ENCODE assay signal across 12 cellular contexts in the genomic region with DNA sequence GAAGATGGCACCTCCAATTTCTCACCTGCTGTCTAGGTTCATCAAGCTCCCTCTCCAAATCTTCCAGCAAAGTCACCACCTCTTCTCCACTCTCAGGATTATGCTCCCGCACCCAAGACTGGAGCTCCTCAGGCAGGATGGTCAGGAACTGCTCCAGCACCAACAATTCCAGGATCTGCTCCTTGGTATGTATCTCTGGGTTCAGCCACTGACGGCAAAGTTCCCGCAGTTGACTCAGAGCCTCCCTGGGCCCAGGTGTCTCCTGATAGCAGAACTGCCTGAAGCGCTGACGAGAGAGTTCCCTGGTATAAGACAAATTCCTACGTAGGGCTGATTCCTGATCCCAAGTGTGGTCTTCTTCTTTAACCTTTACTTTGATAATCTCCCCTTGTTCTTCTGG.
DNase-seq lines count a peak whose midpoint lies in the region; ATAC-seq, FAIRE-seq and TF ChIP-seq lines count a peak whose summit lies in the region.
"Had no signal": no experiment of that assay in that cellular context is flagged by ENCODE, and none has a peak within 500 bp of the region (broad histone marks: within the 10 kb centered on the region; RNA-seq: fewer than 3 reads in every experiment).

No MANE protein-coding gene starts in this region.

- no peak for FAIRE-seq in kidney (lab: Jason Lieb, UNC)

- peaks cover 51% of the 10 kb centered on the region for H3K27me3 Mint-ChIP-seq in activated CD4-positive, alpha-beta T cell treated with anti-CD3 and anti-CD28 coated beads for 36 hours
- H3K27me3 Mint-ChIP-seq in activated T-helper 2 cell treated with anti-CD3 and anti-CD28 coated beads, Interferon-gamma antibody, Interleukin-2, Interleukin-4, amounts not matched to agents 10 μg/mL and 5 μg/mL and 100 μg/mL, durations not matched to agents 14 hours and 24 hours and 36 hours (ENCODE audit: low read depth): peaks cover 58% of the 10 kb centered on the region

- H3K36me3 ChIP-seq in kidney (ENCODE audit: control insufficient read depth in 1 of 2, insufficient read depth in 2 of 2, low read length in 2 of 2): no peaks in the 10 kb centered on the region
- no peaks in the 10 kb centered on the region for H3K36me3 ChIP-seq in stomach smooth muscle (ENCODE audit: control insufficient read depth in 2 of 2, insufficient read depth in 2 of 2, low read length in 2 of 2)

- intact Hi-C loops in activated CD4-positive, alpha-beta T cell treated with anti-CD3 and anti-CD28 coated beads for 36 hours (cut with DNase I, micrococcal nuclease): loop anchor here (2.0 to 10.0 kb wide), 9 partner anchors 43 to 451 kb away; a partner anchor contains a TSS
- intact Hi-C loops in activated T-helper 2 cell treated with anti-CD3 and anti-CD28 coated beads, Interferon-gamma antibody, Interleukin-2, Interleukin-4, amounts not matched to agents 10 μg/mL and 5 μg/mL and 100 μg/mL, durations not matched to agents 14 hours and 24 hours and 36 hours (cut with micrococcal nuclease): loop anchor here (5.0 kb wide), 3 partner anchors 44 to 189 kb away; a partner anchor contains a TSS
- intact Hi-C loops in kidney (cut with DNase I): no loop called here

- peak overlapping the region; percentile 84 for H3K4me3 Mint-ChIP-seq in activated CD4-positive, alpha-beta T cell treated with anti-CD3 and anti-CD28 coated beads for 36 hours
- H3K4me3 Mint-ChIP-seq in activated T-helper 2 cell treated with anti-CD3 and anti-CD28 coated beads, Interferon-gamma antibody, Interleukin-2, Interleukin-4, amounts not matched to agents 10 μg/mL and 5 μg/mL and 100 μg/mL, durations not matched to agents 14 hours and 24 hours and 36 hours (ENCODE audit: low read depth): peak overlapping the region; percentile 78
- H3K4me3 Mint-ChIP-seq: dendritic cell treated with granulocyte-macrophage colony-stimulating factor and Interleukin-4, amounts not matched to agents 40 ng/mL and 50 ng/mL, for 4 days had no signal

- no peaks in the 10 kb centered on the region for H3K36me3 Mint-ChIP-seq in activated CD4-positive, alpha-beta T cell treated with anti-CD3 and anti-CD28 coated beads for 36 hours (ENCODE audit: low read depth)
- H3K36me3 Mint-ChIP-seq in activated T-helper 2 cell treated with anti-CD3 and anti-CD28 coated beads, Interferon-gamma antibody, Interleukin-2, Interleukin-4, amounts not matched to agents 10 μg/mL and 5 μg/mL and 100 μg/mL, durations not matched to agents 14 hours and 24 hours and 36 hours (ENCODE audit: low read depth): no peaks in the 10 kb centered on the region

- H3K4me3 ChIP-seq in kidney (ENCODE audit: low read length in 2 of 2) (peak overlapping the region; percentile 86 to 95), stomach smooth muscle (ENCODE audit: low read length in 2 of 2) (peak overlapping the region; percentile 63 to 81)

- no peak overlapping the region for H3K27ac Mint-ChIP-seq in activated CD4-positive, alpha-beta T cell treated with anti-CD3 and anti-CD28 coated beads for 36 hours
- H3K27ac Mint-ChIP-seq in activated T-helper 2 cell treated with anti-CD3 and anti-CD28 coated beads, Interferon-gamma antibody, Interleukin-2, Interleukin-4, amounts not matched to agents 10 μg/mL and 5 μg/mL and 100 μg/mL, durations not matched to agents 14 hours and 24 hours and 36 hours: no peak overlapping the region
- H3K27ac Mint-ChIP-seq: dendritic cell treated with granulocyte-macrophage colony-stimulating factor and Interleukin-4, amounts not matched to agents 40 ng/mL and 50 ng/mL, for 4 days had no signal

- POLR2A ChIA-PET in activated CD4-positive, alpha-beta T cell treated with anti-CD3 and anti-CD28 coated beads for 36 hours (lab: Charles Lee): interaction anchor here (0.9 kb wide), 1 partner anchor 71 kb away, joined by 3 read pairs; no protein-coding TSS in a partner anchor

- H3K4me1 ChIP-seq in kidney (ENCODE audit: control insufficient read depth in 1 of 2, insufficient read depth in 1 of 2, low read depth in 1 of 2, low read length in 2 of 2): peaks cover 0 to 4% of the 10 kb centered on the region in 2 donors
- peaks cover 7% of the 10 kb centered on the region for H3K4me1 ChIP-seq in stomach smooth muscle (ENCODE audit: control insufficient read depth, insufficient read depth, low read length)

- CTCF ChIA-PET in activated CD4-positive, alpha-beta T cell treated with anti-CD3 and anti-CD28 coated beads for 36 hours (lab: Charles Lee): interaction anchor here (0.6 to 1.3 kb wide), 6 partner anchors 23 to 331 kb away, joined by 3 to 4 read pairs (median 4); no protein-coding TSS in a partner anchor

- H3K27ac ChIP-seq in kidney (ENCODE audit: low read depth in 2 of 2, low read length in 2 of 2) (no peak overlapping the region), stomach smooth muscle (ENCODE audit: low read length) (no peak overlapping the region)

- H3K9me3 ChIP-seq in kidney (ENCODE audit: control insufficient read depth in 1 of 2, low read length in 2 of 2) (peaks cover 0 to 3% of the 10 kb centered on the region in 2 donors), stomach smooth muscle (ENCODE audit: control insufficient read depth in 2 of 2, low read length in 2 of 2) (peaks cover 0 to 5% of the 10 kb centered on the region in 2 donors)

- no peak for DNase-seq in activated CD4-positive, alpha-beta T cell treated with anti-CD3 and anti-CD28 coated beads for 36 hours
- no peak for DNase-seq in activated CD4-positive, alpha-beta T cell treated with anti-CD3 and anti-CD28 coated beads, Interleukin-2, amount 50 U/mL, for 48 hours
- no peak for DNase-seq in activated T-helper 2 cell treated with anti-CD3 and anti-CD28 coated beads, Interferon-gamma antibody, Interleukin-2, Interleukin-4, amounts not matched to agents 10 μg/mL and 5 μg/mL and 100 μg/mL, durations not matched to agents 14 hours and 24 hours and 36 hours (ENCODE audit: low spot score)
- DNase-seq in kidney (no peak), GF-D8 (lab: John Stamatoyannopoulos, UW) (no peak)
- DNase-seq in stimulated activated naive CD4-positive, alpha-beta T cell (lab: John Stamatoyannopoulos, UW): no peak
- DNase-seq: AML-193, IMR-90, T1000 had no signal

- no peak for TF ChIP-seq CTCF in kidney (IDR thresholded peaks at IDR 0.05; ENCODE audit: borderline replicate concordance, extremely low read depth, insufficient read depth)

- peaks cover 2% of the 10 kb centered on the region for H3K9me3 Mint-ChIP-seq in activated CD4-positive, alpha-beta T cell treated with anti-CD3 and anti-CD28 coated beads for 36 hours (ENCODE audit: low read depth)
- no peaks in the 10 kb centered on the region for H3K9me3 Mint-ChIP-seq in activated T-helper 2 cell treated with anti-CD3 and anti-CD28 coated beads, Interferon-gamma antibody, Interleukin-2, Interleukin-4, amounts not matched to agents 10 μg/mL and 5 μg/mL and 100 μg/mL, durations not matched to agents 14 hours and 24 hours and 36 hours
- H3K9me3 Mint-ChIP-seq: dendritic cell treated with granulocyte-macrophage colony-stimulating factor and Interleukin-4, amounts not matched to agents 40 ng/mL and 50 ng/mL, for 4 days had no signal

- peaks cover 34% of the 10 kb centered on the region for H3K4me1 Mint-ChIP-seq in activated CD4-positive, alpha-beta T cell treated with anti-CD3 and anti-CD28 coated beads for 36 hours
- H3K4me1 Mint-ChIP-seq in activated T-helper 2 cell treated with anti-CD3 and anti-CD28 coated beads, Interferon-gamma antibody, Interleukin-2, Interleukin-4, amounts not matched to agents 10 μg/mL and 5 μg/mL and 100 μg/mL, durations not matched to agents 14 hours and 24 hours and 36 hours (ENCODE audit: low read depth): peaks cover 27% of the 10 kb centered on the region

- no peak for ATAC-seq in activated CD4-positive, alpha-beta T cell treated with anti-CD3 and anti-CD28 coated beads for 36 hours
- no peak for ATAC-seq in HG03571 (IDR thresholded peaks at IDR 0.05; ENCODE audit: unreplicated experiment)

- H3K27me3 ChIP-seq in stomach smooth muscle (ENCODE audit: control insufficient read depth in 1 of 2, insufficient read depth in 2 of 2, low read length in 2 of 2): peaks cover 24 to 34% of the 10 kb centered on the region in 2 donors

- H3K9ac ChIP-seq in kidney (ENCODE audit: low read length in 2 of 2) (peak overlapping the region in 1 of 2 donors; percentile 6), stomach smooth muscle (ENCODE audit: low read length in 2 of 2) (no peak overlapping the region)
